ENCODE assay signal across 27 cellular contexts in genomic region chr17:60914078-60914477, GRCh38.
"Had no signal": no experiment of that assay in that cellular context is flagged by ENCODE, and none has a peak within 500 bp of the region (broad histone marks: within the 10 kb centered on the region; RNA-seq: fewer than 3 reads in every experiment).

No MANE protein-coding gene starts in this region.

- DNase-seq: activated CD4-positive, alpha-beta memory T cell treated with anti-CD3 and anti-CD28 coated beads for 36 hours; activated CD4-positive, alpha-beta T cell treated with anti-CD3 and anti-CD28 coated beads for 36 hours; activated CD4-positive, alpha-beta T cell treated with anti-CD3 and anti-CD28 coated beads, Interleukin-2, amount 10 ng/mL, durations not matched to agents 24 days and 14 days; activated CD4-positive, CD25-positive, alpha-beta regulatory T cell; activated CD4-positive, CD25-positive, alpha-beta regulatory T cell treated with anti-CD3 and anti-CD28 coated beads, Interleukin-2, amount 50 U/mL, for 72 hours; activated CD8-positive, alpha-beta memory T cell treated with anti-CD3 and anti-CD28 coated beads, Interleukin-2, amount 10 ng/mL, durations not matched to agents 7 days and 5 days; activated CD8-positive, alpha-beta memory T cell treated with anti-CD3 and anti-CD28 coated beads, Interleukin-2, amount 50 U/mL, for 4 hours; activated CD8-positive, alpha-beta T cell treated with anti-CD3 and anti-CD28 coated beads, Interleukin-2, amount 10 ng/mL, durations not matched to agents 7 days and 5 days; activated effector memory CD4-positive, alpha-beta T cell treated with anti-CD3 and anti-CD28 coated beads, Interleukin-2, amount 50 U/mL, for 16 hours; activated naive CD4-positive, alpha-beta T cell treated with anti-CD3 and anti-CD28 coated beads for 36 hours; activated naive CD8-positive, alpha-beta T cell treated with anti-CD3 and anti-CD28 coated beads, Interleukin-2, amount 10 ng/mL, durations not matched to agents 7 days and 5 days; activated T-cell treated with anti-CD3 and anti-CD28 coated beads, Interleukin-2, amount 50 U/mL, for 1 hour; activated T-cell treated with anti-CD3 and anti-CD28 coated beads, Interleukin-2, amount 50 U/mL, for 48 hours; amniotic stem cell; anterior cingulate cortex; brain microvascular endothelial cell; dorsolateral prefrontal cortex; effector memory CD4-positive, alpha-beta T cell; endodermal cell; foreskin keratinocyte; gastrocnemius medialis; heart right ventricle; T-helper 2 cell had no signal

- ATAC-seq: activated CD4-positive, alpha-beta T cell treated with anti-CD3 and anti-CD28 coated beads for 36 hours; activated CD8-positive, alpha-beta memory T cell treated with anti-CD3 and anti-CD28 coated beads, Interleukin-2, amount 10 ng/mL, durations not matched to agents 7 days and 5 days; activated CD8-positive, alpha-beta T cell treated with anti-CD3 and anti-CD28 coated beads, Interleukin-2, amount 10 ng/mL, durations not matched to agents 7 days and 5 days; activated naive CD4-positive, alpha-beta T cell treated with anti-CD3 and anti-CD28 coated beads, Interleukin-2, amount 50 U/mL, for 72 hours; esophagus mucosa; foreskin keratinocyte; gastrocnemius medialis; heart right ventricle had no signal

- FAIRE-seq: astrocyte, bronchial epithelial cell had no signal
